Comparison of ENCODE assay signal across 1 cellular context in the genomic region with DNA sequence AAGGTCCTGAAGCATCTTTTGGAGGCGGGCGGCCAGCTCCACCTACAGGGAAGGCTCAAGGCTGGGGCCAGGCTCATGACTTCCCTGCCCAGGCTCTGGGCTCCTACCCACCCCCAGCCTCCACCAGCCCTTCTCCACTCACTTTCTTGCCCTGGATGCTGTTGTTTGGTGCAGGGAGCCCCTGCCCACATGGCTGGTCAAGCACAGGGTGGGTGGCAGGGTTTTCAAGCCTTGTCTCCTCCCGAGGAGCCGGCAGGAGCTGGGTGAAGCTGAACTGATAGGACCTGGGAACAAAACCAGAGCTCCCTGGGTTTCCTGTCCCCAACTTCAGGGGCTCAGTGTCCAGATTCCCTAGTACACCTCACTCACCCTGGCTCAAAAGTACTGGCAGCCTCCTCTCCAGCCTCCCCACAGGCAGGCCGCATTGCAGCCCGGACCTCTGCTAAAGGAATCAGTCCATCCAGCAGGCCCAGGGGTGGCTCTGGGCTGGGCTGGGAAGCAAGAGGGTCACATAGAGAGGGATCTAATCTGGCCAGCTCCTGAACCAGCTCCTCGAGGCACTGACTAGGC.
TF ChIP-seq lines count a peak whose summit lies in the region.

No MANE protein-coding gene starts in this region.

TF ChIP-seq in neural cell, 6 proteins besides CTCF, POLR2A, EP300 and RAD21:
- no peak for TF ChIP-seq TAF1 (IDR thresholded peaks at IDR 0.05; ENCODE audit: low read depth)
- no peak for TF ChIP-seq REST (IDR thresholded peaks at IDR 0.05; ENCODE audit: borderline replicate concordance)
- TF ChIP-seq EZH2 (IDR thresholded peaks at IDR 0.05; ENCODE audit: borderline replicate concordance, insufficient read depth, low read length, poor library complexity, severe bottlenecking): no peak
- no peak for TF ChIP-seq POLR2AphosphoS5 (IDR thresholded peaks at IDR 0.05)
